Comparison of ENCODE assay signal across 1 cellular context in the genomic region with DNA sequence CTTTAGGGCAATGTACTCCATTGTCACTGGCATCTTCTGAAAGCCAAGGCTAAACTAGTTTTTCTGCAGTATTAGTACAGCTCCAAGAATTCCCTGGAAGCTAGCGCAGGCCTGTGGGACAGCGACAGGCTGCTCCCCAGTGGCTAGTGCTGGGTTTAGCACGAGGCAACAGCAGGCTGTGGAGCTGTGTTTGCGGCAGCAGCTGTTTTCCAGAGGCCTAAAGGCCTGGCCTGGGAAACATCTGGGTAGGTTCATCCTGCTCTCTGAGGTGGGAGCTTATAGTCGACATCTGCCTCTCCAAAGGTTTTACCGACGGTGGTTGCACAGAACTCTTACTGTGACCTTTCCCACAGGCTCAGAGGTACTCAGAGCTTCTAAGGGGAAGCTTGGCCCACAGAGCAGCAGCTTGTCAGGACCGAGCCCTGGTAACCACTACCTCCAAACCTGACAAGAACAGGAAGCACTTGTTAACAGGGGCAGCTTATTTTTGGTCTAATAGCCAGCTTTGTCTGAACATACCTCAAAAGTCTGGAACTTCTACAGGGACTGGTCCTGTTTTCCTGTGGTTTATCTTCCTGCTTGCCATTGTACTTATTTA.
TF ChIP-seq lines count a peak whose summit lies in the region.

No MANE protein-coding gene starts in this region.

TF ChIP-seq in HepG2, 621 proteins besides CTCF, POLR2A, EP300 and RAD21:
- TF ChIP-seq ZFY (CRISPR knock-in tag; IDR thresholded peaks at IDR 0.05) (peak; percentile 29; the same call in 1 of the 2 replicates), ZFX (CRISPR knock-in tag; IDR thresholded peaks at IDR 0.05; ENCODE audit: low read depth) (peak; percentile 34; the same call in 1 of the 2 replicates), ZBTB33 (CRISPR knock-in tag; IDR thresholded peaks at IDR 0.05) (0 out of 2 replicates have a peak, but pooled peaks have one; percentile 31), STAG1 (CRISPR knock-in tag; IDR thresholded peaks at IDR 0.05) (peak; percentile 85), ZNF510 (CRISPR knock-in tag; IDR thresholded peaks at IDR 0.05; ENCODE audit: low read depth) (no peak), ZNF160 (CRISPR knock-in tag; IDR thresholded peaks at IDR 0.05) (no peak), ZNF687 (CRISPR knock-in tag; IDR thresholded peaks at IDR 0.05) (peak; percentile 34; the same call in 1 of the 2 replicates), BCL6 (CRISPR knock-in tag; IDR thresholded peaks at IDR 0.05) (peak; percentile 45; the same call in 1 of the 2 replicates), ZNF564 (CRISPR knock-in tag; IDR thresholded peaks at IDR 0.05) (no peak), AGO2 (optimal IDR thresholded peaks at IDR 0.05; ENCODE audit: low read depth, low read length) (peak; percentile 32), RBM22 (optimal IDR thresholded peaks at IDR 0.05; ENCODE audit: low read length) (peak; percentile 81)
